ENCODE assay signal across 10 cellular contexts in the genomic region with DNA sequence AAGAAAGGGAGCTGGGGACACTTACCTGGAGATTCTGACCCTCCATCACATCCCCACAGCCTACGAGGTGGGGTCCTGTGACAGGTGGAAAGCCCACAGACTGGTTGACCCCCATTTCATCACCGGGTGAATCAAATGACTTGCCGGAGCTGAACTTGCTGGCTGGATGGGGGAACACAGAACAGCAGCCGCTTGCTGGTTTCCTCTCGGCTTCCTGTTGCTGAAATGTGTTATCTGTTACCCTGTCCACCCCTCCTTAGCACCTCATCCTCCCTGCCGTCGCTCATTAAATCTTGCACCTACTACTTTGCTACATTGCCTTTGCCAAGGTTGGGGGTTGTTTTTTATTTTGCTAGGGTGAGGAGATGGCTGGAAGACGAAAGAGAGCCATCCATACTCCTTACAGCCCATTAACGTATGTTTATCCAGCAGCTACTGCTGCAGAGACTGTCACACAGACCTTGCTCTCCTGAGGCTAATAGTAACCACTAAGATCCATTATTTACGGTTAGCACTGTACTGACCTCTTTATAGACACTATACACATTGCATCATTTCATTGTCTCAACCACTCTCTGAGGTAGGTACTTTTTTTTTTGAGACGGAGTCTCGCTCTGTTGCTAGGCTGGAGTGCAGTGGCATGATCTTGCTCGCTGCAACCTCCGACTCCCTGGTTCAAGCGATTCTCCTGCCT. TPM values are rescaled to one million over a fixed set of nuclear protein-coding genes. Genes with fewer than 3 reads are reported as not detected.
DNase-seq lines count a peak whose midpoint lies in the region; ATAC-seq and TF ChIP-seq lines count a peak whose summit lies in the region.
"Had no signal": no experiment of that assay in that cellular context is flagged by ENCODE, and none has a peak within 500 bp of the region (broad histone marks: within the 10 kb centered on the region; RNA-seq: fewer than 3 reads in every experiment).

No MANE protein-coding gene starts in this region.

- H3K4me1 ChIP-seq in left ventricle myocardium inferior: peaks cover 38% of the 10 kb centered on the region
- peaks cover 49% of the 10 kb centered on the region for H3K4me1 ChIP-seq in mononuclear cell (ENCODE audit: insufficient read depth, low read length)
- peaks cover 44% of the 10 kb centered on the region for H3K4me1 ChIP-seq in thymus (ENCODE audit: control insufficient read depth, insufficient read depth, low read length)

- intact Hi-C loops in Right ventricle myocardium inferior (cut with DNase I) (no loop called here), left ventricle myocardium inferior (cut with micrococcal nuclease) (no loop called here)

- no peak for TF ChIP-seq CTCF in left ventricle myocardium inferior (IDR thresholded peaks at IDR 0.05; ENCODE audit: borderline replicate concordance)

- H3K9me3 Mint-ChIP-seq in activated T-helper 17 cell treated with anti-CD3 and anti-CD28 coated beads, Interleukin-2, amount 50 U/mL, for 72 hours: no peaks in the 10 kb centered on the region
- H3K9me3 Mint-ChIP-seq: HFFc6, mesothelial cell of epicardium had no signal

- H3K27me3 ChIP-seq in left ventricle myocardium inferior (ENCODE audit: low read depth) (no peaks in the 10 kb centered on the region), mononuclear cell (ENCODE audit: insufficient read depth, low read length) (no peaks in the 10 kb centered on the region), thymus (ENCODE audit: control insufficient read depth, insufficient read depth) (no peaks in the 10 kb centered on the region)

- ATAC-seq in Right ventricle myocardium inferior: peak; percentile 59
- peak; percentile 63 for ATAC-seq in activated T-helper 17 cell treated with anti-CD3 and anti-CD28 coated beads, Interleukin-2, amount 50 U/mL, for 72 hours (replicated peaks)
- no peak for ATAC-seq in HG02642 (IDR thresholded peaks at IDR 0.05; ENCODE audit: poor library complexity, unreplicated experiment)
- ATAC-seq in HG03175 (IDR thresholded peaks at IDR 0.05; ENCODE audit: unreplicated experiment): no peak

- no peaks in the 10 kb centered on the region for H3K9me3 ChIP-seq in left ventricle myocardium inferior (replicated peaks)
- no peaks in the 10 kb centered on the region for H3K9me3 ChIP-seq in mononuclear cell (ENCODE audit: low read depth, low read length)
- H3K9me3 ChIP-seq in thymus (ENCODE audit: control insufficient read depth): no peaks in the 10 kb centered on the region

- 27% methylated on average over 15 of the region's 15 CpGs for WGBS in thymus

- peaks cover 28% of the 10 kb centered on the region for H3K36me3 Mint-ChIP-seq in activated T-helper 17 cell treated with anti-CD3 and anti-CD28 coated beads, Interleukin-2, amount 50 U/mL, for 72 hours (ENCODE audit: low read depth)

- H3K4me3 ChIP-seq in left ventricle myocardium inferior (no peak overlapping the region), mononuclear cell (ENCODE audit: low read length) (peak overlapping the region; percentile 49), thymus (ENCODE audit: low read length) (peak overlapping the region; percentile 64)

- peak overlapping the region; percentile 73 for H3K4me3 Mint-ChIP-seq in activated T-helper 17 cell treated with anti-CD3 and anti-CD28 coated beads, Interleukin-2, amount 50 U/mL, for 72 hours
- H3K4me3 Mint-ChIP-seq: HFFc6, mesothelial cell of epicardium had no signal

- H3K36me3 ChIP-seq in left ventricle myocardium inferior: peaks cover 27% of the 10 kb centered on the region
- peaks cover 12% of the 10 kb centered on the region for H3K36me3 ChIP-seq in thymus (ENCODE audit: control insufficient read depth, insufficient read depth)

- peaks cover 10% of the 10 kb centered on the region for H3K4me1 Mint-ChIP-seq in activated T-helper 17 cell treated with anti-CD3 and anti-CD28 coated beads, Interleukin-2, amount 50 U/mL, for 72 hours

- peak overlapping the region; percentile 78 for H3K27ac Mint-ChIP-seq in activated T-helper 17 cell treated with anti-CD3 and anti-CD28 coated beads, Interleukin-2, amount 50 U/mL, for 72 hours
- H3K27ac Mint-ChIP-seq: HFFc6, mesothelial cell of epicardium had no signal

- H3K27me3 Mint-ChIP-seq in activated T-helper 17 cell treated with anti-CD3 and anti-CD28 coated beads, Interleukin-2, amount 50 U/mL, for 72 hours: no peaks in the 10 kb centered on the region

- no peak for DNase-seq in Right ventricle myocardium inferior (ENCODE audit: missing footprints)
- DNase-seq in left ventricle myocardium inferior: no peak
- no peak for DNase-seq in DMS153 (lab: John Stamatoyannopoulos, UW)
- DNase-seq: HFFc6 had no signal

- H3K27ac ChIP-seq in left ventricle myocardium inferior (replicated peaks) (no peak overlapping the region), thymus (ENCODE audit: low read depth) (peak overlapping the region; percentile 81)

RNA-seq across cellular contexts. Expression of a gene that starts 7.0 kb away (rescaled TPM):
- total RNA-seq in Right ventricle myocardium inferior: 9.7 TPM
- 10.6 TPM for total RNA-seq in left ventricle myocardium inferior
- 1 to 10 TPM; 8.1 to 8.3 TPM for total RNA-seq in activated T-helper 17 cell treated with anti-CD3 and anti-CD28 coated beads, Interleukin-2, amount 50 U/mL, for 72 hours
- total RNA-seq in mononuclear cell: 5.8 TPM
- 28.2 TPM for polyA plus RNA-seq in thymus

RNA-seq across cellular contexts. Expression of a gene that starts 30.7 kb away (rescaled TPM):
- total RNA-seq in Right ventricle myocardium inferior: 11.2 TPM
- 11.3 TPM for total RNA-seq in left ventricle myocardium inferior
- not detected for total RNA-seq in activated T-helper 17 cell treated with anti-CD3 and anti-CD28 coated beads, Interleukin-2, amount 50 U/mL, for 72 hours
- under 0.01 TPM for total RNA-seq in mononuclear cell
- 0.14 TPM for polyA plus RNA-seq in thymus

RNA-seq across cellular contexts. Expression of a gene that starts 55.1 kb away (rescaled TPM):
- total RNA-seq in Right ventricle myocardium inferior (4.0 TPM), left ventricle myocardium inferior (7.1 TPM), mononuclear cell (not detected)
- not detected for total RNA-seq in activated T-helper 17 cell treated with anti-CD3 and anti-CD28 coated beads, Interleukin-2, amount 50 U/mL, for 72 hours
- 0.41 TPM for polyA plus RNA-seq in thymus
- total RNA-seq: HFFc6 had no signal

Comparison
In these comparisons a context has a peak if more than half of its experiments do, and no peak if none do; other contexts are left out.
1. ATAC-seq: peak in Right ventricle myocardium inferior (single experiment) and activated T-helper 17 cell treated with anti-CD3 and anti-CD28 coated beads, Interleukin-2, amount 50 U/mL, for 72 hours (single experiment); none in HG02642 (single experiment) and HG03175 (single experiment).
2. RNA of a gene that starts 30.7 kb away (total RNA-seq): 11.3 TPM in left ventricle myocardium inferior (single experiment) and 11.2 TPM in Right ventricle myocardium inferior (single experiment); not detected in activated T-helper 17 cell treated with anti-CD3 and anti-CD28 coated beads, Interleukin-2, amount 50 U/mL, for 72 hours and under 0.01 TPM in mononuclear cell (single experiment); every median in the first group is over 10 times any median in the second.